8 cellular contexts compared by ENCODE assay signal in the genomic region with DNA sequence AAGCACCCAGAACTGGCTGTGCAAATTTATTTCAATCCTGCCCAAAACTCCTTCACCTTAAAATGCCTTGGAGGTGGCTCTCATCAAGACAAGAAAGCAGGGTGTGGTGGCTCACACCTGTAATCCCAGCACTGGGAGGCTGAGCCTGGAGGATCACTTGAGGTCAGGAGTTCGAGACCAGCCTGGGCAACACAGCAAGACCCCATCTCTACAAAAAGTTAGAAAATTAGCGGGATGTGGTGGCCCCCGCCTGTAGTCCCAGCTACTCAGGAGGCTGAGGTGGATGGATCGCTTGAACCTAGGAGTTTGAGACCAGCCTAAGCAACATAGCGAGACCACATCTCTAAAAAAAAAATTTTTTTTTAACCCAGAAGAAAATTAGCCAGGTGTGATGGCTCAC. TPM values are rescaled to one million over a fixed set of nuclear protein-coding genes. Genes with fewer than 3 reads are reported as not detected.
DNase-seq lines count a peak whose midpoint lies in the region; ATAC-seq and TF ChIP-seq lines count a peak whose summit lies in the region.

No MANE protein-coding gene starts in this region.

- WGBS in hepatocyte (ENCODE audit: low lambda C conversion rate, missing lambda C conversion rate): 90% methylated on average over 5 of the region's 5 CpGs

- H3K27me3 Mint-ChIP-seq in activated T-cell treated with anti-CD3 and anti-CD28 coated beads, Interleukin-2, amount 50 U/mL, for 4 hours (ENCODE audit: low read depth): peaks cover 48% of the 10 kb centered on the region
- H3K27me3 Mint-ChIP-seq in activated B cell treated with CpG ODN at 0.5 μM for 24 hours: peaks cover 4% of the 10 kb centered on the region
- peaks cover 9 to 11% of the 10 kb centered on the region in 2 donors for H3K27me3 Mint-ChIP-seq in stimulated activated naive B cell treated with anti-CD40 and anti-IgM and Interleukin-4, amounts not matched to agents 10 μg/mL and 1 μg/mL and 100 μg/mL, for 72 hours

- H3K27me3 ChIP-seq in hepatocyte: peaks cover 12% of the 10 kb centered on the region

- H3K27ac ChIP-seq in hepatocyte: no peak overlapping the region

- H3K79me2 ChIP-seq in hepatocyte: no peaks in the 10 kb centered on the region

- TF ChIP-seq CTCF in activated B cell treated with CpG ODN at 0.5 μM for 24 hours (IDR thresholded peaks at IDR 0.05) (no peak), hepatocyte (IDR thresholded peaks at IDR 0.05; ENCODE audit: poor library complexity) (no peak)

- no peak for DNase-seq in activated T-cell treated with anti-CD3 and anti-CD28 coated beads, Interleukin-2, amount 50 U/mL, for 4 hours
- DNase-seq in activated T-cell treated with anti-CD3 and anti-CD28 coated beads, Interleukin-2, amount 50 U/mL, for 48 hours: no peak
- DNase-seq in activated B cell treated with CpG ODN at 0.5 μM for 24 hours (no peak), hepatocyte (ENCODE audit: low spot score) (no peak), NK-92 (lab: John Stamatoyannopoulos, UW; ENCODE audit: unreplicated experiment) (no peak)
- no peak for DNase-seq in stimulated activated naive B cell treated with anti-CD40 and anti-IgM and Interleukin-4, amounts not matched to agents 10 μg/mL and 1 μg/mL and 100 μg/mL, for 72 hours

- POLR2A ChIA-PET in activated B cell treated with CpG ODN at 0.5 μM for 24 hours (lab: Charles Lee): no interaction called here

- peaks cover 13% of the 10 kb centered on the region for H3K4me1 Mint-ChIP-seq in activated T-cell treated with anti-CD3 and anti-CD28 coated beads, Interleukin-2, amount 50 U/mL, for 4 hours (ENCODE audit: low read depth)
- H3K4me1 Mint-ChIP-seq in activated B cell treated with CpG ODN at 0.5 μM for 24 hours: peaks cover 37% of the 10 kb centered on the region
- peaks cover 14 to 18% of the 10 kb centered on the region in 2 donors for H3K4me1 Mint-ChIP-seq in stimulated activated naive B cell treated with anti-CD40 and anti-IgM and Interleukin-4, amounts not matched to agents 10 μg/mL and 1 μg/mL and 100 μg/mL, for 72 hours

- peak overlapping the region; percentile 65 for H2AFZ ChIP-seq in hepatocyte

- H3K4me3 Mint-ChIP-seq in activated T-cell treated with anti-CD3 and anti-CD28 coated beads, Interleukin-2, amount 50 U/mL, for 4 hours: peak overlapping the region; percentile 56
- peak overlapping the region; percentile 91 for H3K4me3 Mint-ChIP-seq in activated B cell treated with CpG ODN at 0.5 μM for 24 hours
- peak overlapping the region; percentile 84 to 95 for H3K4me3 Mint-ChIP-seq in stimulated activated naive B cell treated with anti-CD40 and anti-IgM and Interleukin-4, amounts not matched to agents 10 μg/mL and 1 μg/mL and 100 μg/mL, for 72 hours

- peak overlapping the region; percentile 68 for H3K27ac Mint-ChIP-seq in activated B cell treated with CpG ODN at 0.5 μM for 24 hours
- H3K27ac Mint-ChIP-seq in stimulated activated naive B cell treated with anti-CD40 and anti-IgM and Interleukin-4, amounts not matched to agents 10 μg/mL and 1 μg/mL and 100 μg/mL, for 72 hours: peak overlapping the region; percentile 80

- CTCF ChIA-PET in activated B cell treated with CpG ODN at 0.5 μM for 24 hours (lab: Charles Lee): no interaction called here

- H4K20me1 ChIP-seq in hepatocyte (ENCODE audit: insufficient read depth, poor library complexity, severe bottlenecking): no peaks in the 10 kb centered on the region

- no peak for ATAC-seq in activated T-cell treated with anti-CD3 and anti-CD28 coated beads, Interleukin-2, amount 50 U/mL, for 4 hours
- no peak for ATAC-seq in activated B cell treated with CpG ODN at 0.5 μM for 24 hours (ENCODE audit: low read depth)
- no peak for ATAC-seq in stimulated activated naive B cell treated with anti-CD40 and anti-IgM and Interleukin-4, amounts not matched to agents 10 μg/mL and 1 μg/mL and 100 μg/mL, for 72 hours (replicated peaks)
- no peak for ATAC-seq in HG03432 (IDR thresholded peaks at IDR 0.05; ENCODE audit: unreplicated experiment)
- ATAC-seq in HG03469 (IDR thresholded peaks at IDR 0.05; ENCODE audit: unreplicated experiment): no peak

- intact Hi-C loops in activated B cell treated with CpG ODN at 0.5 μM for 24 hours (cut with micrococcal nuclease): loop anchor here (5.0 kb wide), 1 partner anchor 740 kb away; a partner anchor contains a TSS

- H3K9me2 ChIP-seq in hepatocyte (replicated peaks; ENCODE audit: insufficient read depth): no peaks in the 10 kb centered on the region

- H3K4me1 ChIP-seq in hepatocyte (ENCODE audit: insufficient read depth): peaks cover 6% of the 10 kb centered on the region

- H3K4me2 ChIP-seq in hepatocyte: peak overlapping the region; percentile 98

- no peak overlapping the region for H3K4me3 ChIP-seq in hepatocyte

- H3K9me3 ChIP-seq in hepatocyte (ENCODE audit: low read depth): no peaks in the 10 kb centered on the region

- H3K36me3 Mint-ChIP-seq in activated T-cell treated with anti-CD3 and anti-CD28 coated beads, Interleukin-2, amount 50 U/mL, for 4 hours (ENCODE audit: insufficient read depth): no peaks in the 10 kb centered on the region
- peaks cover 5% of the 10 kb centered on the region for H3K36me3 Mint-ChIP-seq in activated B cell treated with CpG ODN at 0.5 μM for 24 hours (ENCODE audit: low read depth)
- H3K36me3 Mint-ChIP-seq in stimulated activated naive B cell treated with anti-CD40 and anti-IgM and Interleukin-4, amounts not matched to agents 10 μg/mL and 1 μg/mL and 100 μg/mL, for 72 hours: no peaks in the 10 kb centered on the region

- no peaks in the 10 kb centered on the region for H3K36me3 ChIP-seq in hepatocyte (replicated peaks; ENCODE audit: insufficient read depth, low read depth)

- H3K9me3 Mint-ChIP-seq in activated T-cell treated with anti-CD3 and anti-CD28 coated beads, Interleukin-2, amount 50 U/mL, for 4 hours: peaks cover 3% of the 10 kb centered on the region
- no peaks in the 10 kb centered on the region for H3K9me3 Mint-ChIP-seq in activated B cell treated with CpG ODN at 0.5 μM for 24 hours
- peaks cover 2 to 4% of the 10 kb centered on the region in 2 donors for H3K9me3 Mint-ChIP-seq in stimulated activated naive B cell treated with anti-CD40 and anti-IgM and Interleukin-4, amounts not matched to agents 10 μg/mL and 1 μg/mL and 100 μg/mL, for 72 hours

RNA-seq across cellular contexts. Expression of a gene that starts 0.7 kb away (rescaled TPM):
- under 1 TPM in 1 of 3 donors, not detected in 2; 0.26 TPM for total RNA-seq in activated T-cell treated with anti-CD3 and anti-CD28 coated beads, Interleukin-2, amount 50 U/mL, for 4 hours
- 3.6 and 4.1 TPM in 2 replicates for total RNA-seq in activated B cell treated with CpG ODN at 0.5 μM for 24 hours
- 0.43 and 1.6 TPM in 2 replicates for total RNA-seq in hepatocyte
- polyA plus RNA-seq in hepatocyte: not detected in 2 replicates
